24 cellular contexts compared by ENCODE assay signal in genomic region chr1:194014004-194014403, GRCh38.
DNase-seq lines count a peak whose midpoint lies in the region; ATAC-seq and TF ChIP-seq lines count a peak whose summit lies in the region.
"Had no signal": no experiment of that assay in that cellular context is flagged by ENCODE, and none has a peak within 500 bp of the region (broad histone marks: within the 10 kb centered on the region; RNA-seq: fewer than 3 reads in every experiment).

No MANE protein-coding gene starts in this region.

- no peak for TF ChIP-seq RAD21 in SK-N-SH (IDR thresholded peaks at IDR 0.05; ENCODE audit: low read length)

- no peak for TF ChIP-seq EP300 in SK-N-SH (IDR thresholded peaks at IDR 0.05; ENCODE audit: borderline replicate concordance in 1 of 2, low read depth in 1 of 2, low read length in 1 of 2)

- CTCF ChIA-PET in SK-N-SH (lab: Yijun Ruan, JAX): interaction anchor here (1.0 kb wide), 1 partner anchor 57 kb away, joined by 3 read pairs; no protein-coding TSS in a partner anchor

- H3K27ac ChIP-seq in SK-N-SH (ENCODE audit: low read depth in 2 of 2, low read length in 1 of 2): no peak overlapping the region
- H3K27ac ChIP-seq: 22Rv1, pancreas, right lobe of liver, SJSA1, tibial artery had no signal

- no peak for TF ChIP-seq CTCF in SK-N-SH (IDR thresholded peaks at IDR 0.05)

- no peaks in the 10 kb centered on the region for H4K20me1 ChIP-seq in SK-N-SH (ENCODE audit: insufficient read depth)

- H3K79me2 ChIP-seq in SK-N-SH (ENCODE audit: insufficient read depth): no peaks in the 10 kb centered on the region

- H3K9ac ChIP-seq in SK-N-SH: no peak overlapping the region

- H2AFZ ChIP-seq in SK-N-SH (ENCODE audit: low read depth): no peak overlapping the region; the same call in 1 of the 2 replicates

- ATAC-seq in activated CD4-positive, CD25-positive, alpha-beta regulatory T cell treated with anti-CD3 and anti-CD28 coated beads, Interleukin-2, amount 50 U/mL, for 24 hours: peak; percentile 95 to 97
- no peak for ATAC-seq in GM18867 (IDR thresholded peaks at IDR 0.05; ENCODE audit: unreplicated experiment)
- ATAC-seq in GM18519 (IDR thresholded peaks at IDR 0.05; ENCODE audit: low FRiP score, unreplicated experiment): no peak
- ATAC-seq: Panc1; pancreas; right lobe of liver; stimulated activated naive CD8-positive, alpha-beta T cell treated with anti-CD3 and anti-CD28 coated beads, Interleukin-15, amount 100 ng/mL, for 72 hours had no signal

- no peak for DNase-seq in activated CD4-positive, CD25-positive, alpha-beta regulatory T cell treated with anti-CD3 and anti-CD28 coated beads, Interleukin-2, amount 50 U/mL, for 72 hours
- DNase-seq in amniotic epithelial cell (ENCODE audit: low read depth) (peak; percentile 84), iris pigment epithelial cell (ENCODE audit: low read depth) (peak; percentile 53), SK-N-SH (no peak)
- no peak for DNase-seq in activated effector memory CD4-positive, alpha-beta T cell treated with Interleukin-2 at 50 U/mL for 16 hours
- DNase-seq: activated CD4-positive, alpha-beta T cell treated with anti-CD3 and anti-CD28 coated beads, Interleukin-2, amount 10 ng/mL, durations not matched to agents 7 days and 5 days; activated naive CD8-positive, alpha-beta T cell treated with anti-CD3 and anti-CD28 coated beads for 36 hours; AML-193; CD4-positive, alpha-beta memory T cell; DMS 273 treated with DMSO at 0.1 percent for 48 hours; foreskin melanocyte; HFFc6; NCI-H2081; pancreas; right lobe of liver; stimulated activated CD4-positive, alpha-beta T cell treated with anti-CD3 and anti-CD28 coated beads, Interleukin-15, amount 100 ng/mL, for 24 hours; stimulated activated naive CD8-positive, alpha-beta T cell treated with anti-CD3 and anti-CD28 coated beads, Interleukin-15, amount 100 ng/mL, for 72 hours; tibial artery had no signal

- H3F3A ChIP-seq in SK-N-SH (replicated peaks; ENCODE audit: insufficient read depth): no peaks in the 10 kb centered on the region

- no peaks in the 10 kb centered on the region for H3K9me3 ChIP-seq in SK-N-SH
- H3K9me3 ChIP-seq: pancreas, right lobe of liver, SJSA1, tibial artery had no signal

- H3K27me3 ChIP-seq in SK-N-SH (ENCODE audit: insufficient read depth): no peaks in the 10 kb centered on the region
- H3K27me3 ChIP-seq: pancreas, right lobe of liver, SJSA1, tibial artery had no signal

- no peak overlapping the region for H3K4me3 ChIP-seq in SK-N-SH (ENCODE audit: low read depth in 2 of 2, low read length in 1 of 2)
- H3K4me3 ChIP-seq: pancreas, right lobe of liver, SJSA1, tibial artery had no signal

- 4% methylated on average over 2 of the region's 2 CpGs for WGBS in SK-N-SH (ENCODE audit: low lambda C conversion rate)

- POLR2A ChIA-PET in SK-N-SH (lab: Yijun Ruan, JAX): no interaction called here

- no peaks in the 10 kb centered on the region for H3K36me3 ChIP-seq in SK-N-SH (replicated peaks in 1 of 2; ENCODE audit: control insufficient read depth in 1 of 2, insufficient read depth in 2 of 2, low read length in 1 of 2)
- H3K36me3 ChIP-seq: pancreas, right lobe of liver, SJSA1, tibial artery had no signal

- no peaks in the 10 kb centered on the region for H3K4me1 ChIP-seq in SK-N-SH (ENCODE audit: control insufficient read depth in 1 of 2, insufficient read depth in 2 of 2, low read depth in 1 of 2, low read length in 1 of 2)
- H3K4me1 ChIP-seq: pancreas, right lobe of liver, SJSA1, tibial artery had no signal

- no peaks in the 10 kb centered on the region for H3K9me2 ChIP-seq in SK-N-SH

- H3K4me2 ChIP-seq in SK-N-SH: no peak overlapping the region

TF ChIP-seq in SK-N-SH, 30 proteins besides CTCF, POLR2A, EP300 and RAD21:
- no peak for TF ChIP-seq SIN3A (IDR thresholded peaks at IDR 0.05; ENCODE audit: borderline replicate concordance, low read depth, low read length)
- no peak for TF ChIP-seq EZH2phosphoT487 (IDR thresholded peaks at IDR 0.05; ENCODE audit: borderline replicate concordance, low read depth)
- TF ChIP-seq JUND (IDR thresholded peaks at IDR 0.05): no peak
- TF ChIP-seq USF1 (IDR thresholded peaks at IDR 0.05; ENCODE audit: borderline replicate concordance, low read depth): no peak
- no peak for TF ChIP-seq IRF3 (IDR thresholded peaks at IDR 0.05; ENCODE audit: low read depth, low read length)
- no peak for TF ChIP-seq TAF1 (IDR thresholded peaks at IDR 0.05; ENCODE audit: borderline replicate concordance, low read depth, low read length)
- no peak for TF ChIP-seq MAX (IDR thresholded peaks at IDR 0.05; ENCODE audit: low read depth)
- no peak for TF ChIP-seq USF2 (IDR thresholded peaks at IDR 0.05; ENCODE audit: borderline replicate concordance, low read depth, low read length)
- no peak for TF ChIP-seq PBX3 (IDR thresholded peaks at IDR 0.05)
- TF ChIP-seq CHD2 (IDR thresholded peaks at IDR 0.05; ENCODE audit: low read length, partially characterized antibody): no peak
- no peak for TF ChIP-seq ZBTB33 (IDR thresholded peaks at IDR 0.05; ENCODE audit: borderline replicate concordance, low read depth)
- TF ChIP-seq TCF12 (IDR thresholded peaks at IDR 0.05): no peak
- no peak for TF ChIP-seq FOXM1 (IDR thresholded peaks at IDR 0.05; ENCODE audit: low read depth)

Comparison
In these comparisons a context has a peak if more than half of its experiments do, and no peak if none do; other contexts are left out.
1. ATAC-seq: peak in activated CD4-positive, CD25-positive, alpha-beta regulatory T cell treated with anti-CD3 and anti-CD28 coated beads, Interleukin-2, amount 50 U/mL, for 24 hours (2 of 2); none in GM18867 (single experiment) and GM18519 (single experiment).
2. DNase-seq: peak in amniotic epithelial cell (single experiment) and iris pigment epithelial cell (single experiment); none in activated CD4-positive, CD25-positive, alpha-beta regulatory T cell treated with anti-CD3 and anti-CD28 coated beads, Interleukin-2, amount 50 U/mL, for 72 hours (single experiment), activated effector memory CD4-positive, alpha-beta T cell treated with Interleukin-2 at 50 U/mL for 16 hours (single experiment) and SK-N-SH (single experiment).